ENCODE assay signal across 11 cellular contexts in the genomic region with DNA sequence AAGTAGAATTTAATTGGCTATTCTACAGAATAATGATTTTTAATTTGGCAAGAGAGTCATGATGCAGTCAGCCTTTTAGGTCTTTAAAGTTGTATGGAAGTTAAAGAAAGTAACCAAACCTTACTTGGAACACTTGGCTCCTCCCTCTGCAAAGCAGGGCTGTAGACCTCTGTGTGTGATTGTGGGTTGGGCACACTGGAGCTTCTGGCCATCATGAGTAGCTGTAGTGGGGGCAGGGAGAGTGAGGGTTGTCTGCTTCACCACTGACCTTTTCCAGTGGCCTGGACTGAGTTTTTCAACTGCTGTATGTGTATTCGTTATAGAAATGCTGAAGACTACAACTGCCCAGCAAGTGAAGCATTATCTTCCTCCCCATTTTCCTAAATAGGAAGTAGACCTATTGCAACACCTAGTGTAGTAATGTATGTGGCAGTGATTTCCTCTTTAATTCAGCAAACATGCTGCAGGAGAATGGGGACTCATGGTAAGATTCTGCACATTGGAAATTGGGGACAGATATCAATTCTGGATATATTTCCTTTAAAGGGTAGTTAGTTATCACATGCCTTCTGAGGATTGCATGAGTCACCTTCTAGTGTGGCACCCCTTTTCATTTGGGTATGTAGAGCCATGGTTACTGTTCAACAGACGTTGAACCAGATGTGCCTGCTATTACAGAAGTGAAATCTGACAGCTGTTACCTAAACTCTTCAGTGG.
DNase-seq lines count a peak whose midpoint lies in the region; ATAC-seq and TF ChIP-seq lines count a peak whose summit lies in the region.
"Had no signal": no experiment of that assay in that cellular context is flagged by ENCODE, and none has a peak within 500 bp of the region (broad histone marks: within the 10 kb centered on the region; RNA-seq: fewer than 3 reads in every experiment).

No MANE protein-coding gene starts in this region.

- no peak overlapping the region for H3K27ac Mint-ChIP-seq in CD4-positive, alpha-beta T cell
- H3K27ac Mint-ChIP-seq: activated naive CD8-positive, alpha-beta T cell treated with anti-CD3 and anti-CD28 coated beads, Interleukin-2, amount 10 ng/mL, durations not matched to agents 7 days and 5 days had no signal

- no peak overlapping the region for H3K4me3 ChIP-seq in cardiac fibroblast (replicated peaks in 1 of 2; ENCODE audit: low read depth in 2 of 2, low read length in 2 of 2)

- no peaks in the 10 kb centered on the region for H3K27me3 Mint-ChIP-seq in CD4-positive, alpha-beta T cell
- H3K27me3 Mint-ChIP-seq: activated naive CD8-positive, alpha-beta T cell treated with anti-CD3 and anti-CD28 coated beads, Interleukin-2, amount 10 ng/mL, durations not matched to agents 7 days and 5 days had no signal

- H3K27ac ChIP-seq in CD4-positive, alpha-beta T cell (ENCODE audit: low read depth, low read length): no peak overlapping the region

- CTCF ChIA-PET in CD4-positive, alpha-beta T cell (lab: Charles Lee): no interaction called here

- peaks cover 64% of the 10 kb centered on the region for H3K4me1 Mint-ChIP-seq in CD4-positive, alpha-beta T cell (ENCODE audit: low read depth)

- DNase-seq in Ammon's horn (ENCODE audit: low spot score): peak; percentile 20
- DNase-seq in cardiac fibroblast (ENCODE audit: low read depth in 2 of 2): peak; percentile 34 to 40
- no peak for DNase-seq in CD4-positive, alpha-beta T cell
- no peak for DNase-seq in iPS-NIHi7 (ENCODE audit: extremely low spot score)
- no peak for DNase-seq in NCI-H2227 (lab: John Stamatoyannopoulos, UW; ENCODE audit: unreplicated experiment)
- no peak for DNase-seq in stimulated activated CD8-positive, alpha-beta memory T cell treated with anti-CD3 and anti-CD28 coated beads, Interleukin-4, amount 100 ng/mL, for 48 hours
- DNase-seq: activated naive CD8-positive, alpha-beta T cell treated with anti-CD3 and anti-CD28 coated beads, Interleukin-2, amount 10 ng/mL, durations not matched to agents 7 days and 5 days; NCI-H526 had no signal

- POLR2A ChIA-PET in CD4-positive, alpha-beta T cell (lab: Charles Lee): no interaction called here

- H3K4me3 Mint-ChIP-seq in CD4-positive, alpha-beta T cell: no peak overlapping the region
- H3K4me3 Mint-ChIP-seq: activated naive CD8-positive, alpha-beta T cell treated with anti-CD3 and anti-CD28 coated beads, Interleukin-2, amount 10 ng/mL, durations not matched to agents 7 days and 5 days; neural crest cell had no signal

- TF ChIP-seq CTCF in cardiac fibroblast (IDR thresholded peaks at IDR 0.05; ENCODE audit: low read depth, low read length): no peak
- no peak for TF ChIP-seq CTCF in CD4-positive, alpha-beta T cell (IDR thresholded peaks at IDR 0.05)

- peak; percentile 86 for ATAC-seq in GM19455 (IDR thresholded peaks at IDR 0.05; ENCODE audit: unreplicated experiment)
- peak; percentile 97 for ATAC-seq in HG03354 (IDR thresholded peaks at IDR 0.05; ENCODE audit: poor library complexity, severe bottlenecking, unreplicated experiment)
- ATAC-seq in CD4-positive, alpha-beta T cell (ENCODE audit: poor library complexity): no peak

- intact Hi-C loops in CD4-positive, alpha-beta T cell (cut with DNase I, micrococcal nuclease): no loop called here

- H3K9me3 ChIP-seq in CD4-positive, alpha-beta T cell (ENCODE audit: control insufficient read depth, low read length): no peaks in the 10 kb centered on the region

- H3K9me3 Mint-ChIP-seq in CD4-positive, alpha-beta T cell: no peaks in the 10 kb centered on the region

- H3K27me3 ChIP-seq in CD4-positive, alpha-beta T cell (ENCODE audit: control insufficient read depth, insufficient read depth, low read length): no peaks in the 10 kb centered on the region

- no peaks in the 10 kb centered on the region for H3K36me3 Mint-ChIP-seq in CD4-positive, alpha-beta T cell (ENCODE audit: low read depth)

Comparison
In these comparisons a context has a peak if more than half of its experiments do, and no peak if none do; other contexts are left out.
1. DNase-seq: peak in Ammon's horn (single experiment) and cardiac fibroblast (2 of 2); none in CD4-positive, alpha-beta T cell (0 of 10), iPS-NIHi7 (single experiment), NCI-H2227 (single experiment) and stimulated activated CD8-positive, alpha-beta memory T cell treated with anti-CD3 and anti-CD28 coated beads, Interleukin-4, amount 100 ng/mL, for 48 hours (single experiment).